26 cellular contexts compared by ENCODE assay signal in genomic region chr19:30778961-30779690, GRCh38.
"Had no signal": no experiment of that assay in that cellular context is flagged by ENCODE, and none has a peak within 500 bp of the region (broad histone marks: within the 10 kb centered on the region; RNA-seq: fewer than 3 reads in every experiment).

No MANE protein-coding gene starts in this region.

- ATAC-seq: foreskin keratinocyte; gastroesophageal sphincter; heart left ventricle; left lung; naive thymus-derived CD8-positive, alpha-beta T cell; right cardiac atrium; stimulated activated effector memory CD8-positive, alpha-beta T cell treated with anti-CD3 and anti-CD28 coated beads, Interleukin-12 subunit alpha, Interleukin-12 subunit beta, amount 100 ng/mL, for 72 hours had no signal

- H3K27ac ChIP-seq: dorsolateral prefrontal cortex, foreskin keratinocyte, gastroesophageal sphincter, heart left ventricle, left lung, neutrophil, parathyroid adenoma, sigmoid colon, stomach, thyroid gland, uterus had no signal

- H3K36me3 Mint-ChIP-seq: stimulated activated effector memory CD8-positive, alpha-beta T cell treated with anti-CD3 and anti-CD28 coated beads, Interleukin-12 subunit alpha, Interleukin-12 subunit beta, amount 100 ng/mL, for 72 hours; type B pancreatic cell had no signal

- H3K27me3 ChIP-seq: foreskin keratinocyte, gastroesophageal sphincter, sigmoid colon, thyroid gland, uterus had no signal

- H3K9me3 Mint-ChIP-seq: neural crest cell; stimulated activated effector memory CD8-positive, alpha-beta T cell treated with anti-CD3 and anti-CD28 coated beads, Interleukin-12 subunit alpha, Interleukin-12 subunit beta, amount 100 ng/mL, for 72 hours had no signal

- H3K4me3 ChIP-seq: dorsolateral prefrontal cortex, gastroesophageal sphincter, heart left ventricle, left lung, sigmoid colon, stomach, thyroid gland, uterus had no signal

- H3K36me3 ChIP-seq: gastroesophageal sphincter, heart left ventricle, left lung, neutrophil, sigmoid colon, stomach, thyroid gland, uterus had no signal

- DNase-seq: central memory CD4-positive, alpha-beta T cell; dorsolateral prefrontal cortex; effector CD4-positive, alpha-beta T cell; foreskin keratinocyte; heart left ventricle; kidney; left lung; mammary epithelial cell; mesendoderm; midbrain; naive thymus-derived CD8-positive, alpha-beta T cell; right cardiac atrium; sigmoid colon; stimulated activated CD4-positive, alpha-beta T cell treated with anti-CD3 and anti-CD28 coated beads, Interleukin-2, amount 100 ng/mL, for 24 hours; stimulated activated CD4-positive, alpha-beta T cell treated with anti-CD3 and anti-CD28 coated beads, Interleukin-4, amount 100 ng/mL, for 24 hours; stimulated activated naive CD4-positive, alpha-beta T cell treated with Interleukin-2 at 50 U/mL for 16 hours; stomach; thyroid gland; uterus had no signal

- H3K4me1 ChIP-seq: foreskin keratinocyte, gastroesophageal sphincter, heart left ventricle, left lung, parathyroid adenoma, sigmoid colon, stomach, uterus had no signal

- H3K27ac Mint-ChIP-seq: naive thymus-derived CD8-positive, alpha-beta T cell; progenitor cell of endocrine pancreas; stimulated activated effector memory CD8-positive, alpha-beta T cell treated with anti-CD3 and anti-CD28 coated beads, Interleukin-12 subunit alpha, Interleukin-12 subunit beta, amount 100 ng/mL, for 72 hours; type B pancreatic cell had no signal

- H3K4me3 Mint-ChIP-seq: naive thymus-derived CD8-positive, alpha-beta T cell; neural crest cell; stimulated activated effector memory CD8-positive, alpha-beta T cell treated with anti-CD3 and anti-CD28 coated beads, Interleukin-12 subunit alpha, Interleukin-12 subunit beta, amount 100 ng/mL, for 72 hours had no signal

- H3K9me3 ChIP-seq: gastroesophageal sphincter, heart left ventricle, left lung, neutrophil, sigmoid colon, stomach, thyroid gland, uterus had no signal

- H3K4me1 Mint-ChIP-seq: naive thymus-derived CD8-positive, alpha-beta T cell; neural crest cell; stimulated activated effector memory CD8-positive, alpha-beta T cell treated with anti-CD3 and anti-CD28 coated beads, Interleukin-12 subunit alpha, Interleukin-12 subunit beta, amount 100 ng/mL, for 72 hours had no signal
